Comparison of ENCODE assay signal across 1 cellular context in genomic region chr9:23590601-23591000, GRCh38.
TF ChIP-seq lines count a peak whose summit lies in the region.

No MANE protein-coding gene starts in this region.

TF ChIP-seq in SK-N-SH, 30 proteins besides CTCF, POLR2A, EP300 and RAD21 (continued from another document):
- no peak for TF ChIP-seq ZBTB33 (IDR thresholded peaks at IDR 0.05; ENCODE audit: borderline replicate concordance, low read depth)
- TF ChIP-seq FOXM1 (IDR thresholded peaks at IDR 0.05; ENCODE audit: low read depth) = no peak
